Comparison of ENCODE assay signal across 17 cellular contexts in the genomic region with DNA sequence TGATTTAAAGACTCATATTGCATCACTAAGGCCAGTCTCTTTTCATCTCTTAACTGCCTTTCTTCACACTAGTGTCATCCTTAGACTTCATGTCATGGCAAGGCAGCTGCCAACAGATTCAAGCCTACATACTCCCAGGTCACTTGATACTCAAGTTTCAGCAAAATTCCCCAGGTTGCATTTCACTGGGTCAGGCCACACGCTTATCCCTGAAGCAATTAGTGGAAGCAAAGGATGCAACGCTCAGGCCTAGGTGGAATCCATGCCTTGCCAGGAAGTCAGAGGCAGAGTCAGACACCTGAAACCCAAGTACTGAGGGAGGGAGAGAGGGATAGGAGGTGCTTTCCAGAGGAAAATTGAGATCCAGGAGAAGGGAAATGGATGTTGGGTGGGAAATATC. TPM values are rescaled to one million over a fixed set of nuclear protein-coding genes. Genes with fewer than 3 reads are reported as not detected.
DNase-seq lines count a peak whose midpoint lies in the region; ATAC-seq, FAIRE-seq and TF ChIP-seq lines count a peak whose summit lies in the region.
"Had no signal": no experiment of that assay in that cellular context is flagged by ENCODE, and none has a peak within 500 bp of the region (broad histone marks: within the 10 kb centered on the region; RNA-seq: fewer than 3 reads in every experiment).

No MANE protein-coding gene starts in this region.

- 90% methylated on average over 2 of the region's 2 CpGs; no CpG with 5 or more reads in 1 of the 2 experiments for WGBS in H1 (ENCODE audit: extremely low coverage in 1 of 2, insufficient coverage in 1 of 2, insufficient read length in 1 of 2, insufficient replicate concordance in 2 of 2, low coverage in 1 of 2, low lambda C conversion rate in 2 of 2, missing lambda C conversion rate in 1 of 2), 2 experiments

- POLR2A ChIA-PET in H1 (lab: Charles Lee; ENCODE audit: partially characterized antibody): no interaction called here

- peaks cover 15% of the 10 kb centered on the region for H3K4me1 Mint-ChIP-seq in stimulated activated memory B cell treated with anti-CD40 and anti-IgM and Interleukin-4, amounts not matched to agents 10 μg/mL and 1 μg/mL and 100 μg/mL, for 72 hours

- no peak for TF ChIP-seq EP300 in H1 (IDR thresholded peaks at IDR 0.05; ENCODE audit: borderline replicate concordance in 1 of 2, low read depth in 2 of 2, low read length in 2 of 2)

- intact Hi-C loops in posterior cingulate gyrus (cut with DNase I): loop anchor here (10.0 kb wide), 1 partner anchor 317 kb away; no protein-coding TSS in a partner anchor

- no peak overlapping the region for H3K27ac ChIP-seq in MM.1S (ENCODE audit: low read length)
- H3K27ac ChIP-seq in H1 (ENCODE audit: low read depth, low read length): no peak overlapping the region
- H3K27ac ChIP-seq: C4-2B had no signal

- no peak overlapping the region for H2BK5ac ChIP-seq in H1 (ENCODE audit: low read depth, low read length)

- no peak overlapping the region for H3K18ac ChIP-seq in H1 (ENCODE audit: extremely low read depth, low read length)

- H3K9ac ChIP-seq in MM.1S (ENCODE audit: low read length): no peak overlapping the region
- H3K9ac ChIP-seq in H1 (replicated peaks in 1 of 4; ENCODE audit: extremely low read depth in 1 of 4, low read depth in 3 of 4, low read length in 3 of 4): no peak overlapping the region

- H2BK15ac ChIP-seq in H1 (ENCODE audit: low read length): no peak overlapping the region

- ATAC-seq in stimulated activated memory B cell treated with anti-CD40 and anti-IgM and Interleukin-4, amounts not matched to agents 10 μg/mL and 1 μg/mL and 100 μg/mL, for 72 hours: no peak
- no peak for ATAC-seq in HG02885 (IDR thresholded peaks at IDR 0.05; ENCODE audit: poor library complexity, unreplicated experiment)

- TF ChIP-seq POLR2A in H1 (IDR thresholded peaks at IDR 0.05; ENCODE audit: control extremely low read depth in 1 of 2, low read depth in 2 of 2, low read length in 2 of 2): no peak

- no peaks in the 10 kb centered on the region for H3K79me1 ChIP-seq in H1 (ENCODE audit: low read depth, low read length)

- H3K36me3 Mint-ChIP-seq in stimulated activated memory B cell treated with anti-CD40 and anti-IgM and Interleukin-4, amounts not matched to agents 10 μg/mL and 1 μg/mL and 100 μg/mL, for 72 hours: no peaks in the 10 kb centered on the region
- H3K36me3 Mint-ChIP-seq: activated CD4-positive, alpha-beta memory T cell treated with anti-CD3 and anti-CD28 coated beads for 36 hours; activated naive CD4-positive, alpha-beta T cell treated with anti-CD3 and anti-CD28 coated beads, Interleukin-2, amount 50 U/mL, for 24 hours had no signal

- no peak overlapping the region for H3K56ac ChIP-seq in H1 (replicated peaks; ENCODE audit: insufficient read length, low read depth, low read length)

- H2BK20ac ChIP-seq in H1 (ENCODE audit: low read length): no peak overlapping the region

- H3K14ac ChIP-seq in H1 (ENCODE audit: insufficient read length): no peak overlapping the region

- no peak overlapping the region for H4K5ac ChIP-seq in H1 (ENCODE audit: insufficient read length, low read depth, low read length)

- H3F3A ChIP-seq in MM.1S (ENCODE audit: insufficient read depth, low read length): no peaks in the 10 kb centered on the region

- H4K8ac ChIP-seq in H1 (ENCODE audit: extremely low read depth, insufficient read depth, low read length): no peak overlapping the region

- no peak overlapping the region for H3K4ac ChIP-seq in H1 (replicated peaks; ENCODE audit: insufficient read length, low read depth, low read length)

- H3K9me3 ChIP-seq in MM.1S (replicated peaks; ENCODE audit: insufficient read depth, low read length): no peaks in the 10 kb centered on the region
- no peaks in the 10 kb centered on the region for H3K9me3 ChIP-seq in H1 (ENCODE audit: insufficient read depth in 2 of 2, low read depth in 1 of 2, low read length in 1 of 2)

- no peak overlapping the region for H2BK12ac ChIP-seq in H1 (ENCODE audit: low read depth, low read length)

- FAIRE-seq in H1 (lab: Jason Lieb, UNC): no peak
- FAIRE-seq: colon had no signal

- peaks cover 9% of the 10 kb centered on the region for H3K27me3 Mint-ChIP-seq in stimulated activated memory B cell treated with anti-CD40 and anti-IgM and Interleukin-4, amounts not matched to agents 10 μg/mL and 1 μg/mL and 100 μg/mL, for 72 hours

- H3K23me2 ChIP-seq in H1 (ENCODE audit: low read depth, low read length): peaks cover 2% of the 10 kb centered on the region; the same call in 1 of the 2 replicates

- H3K9me3 Mint-ChIP-seq in stimulated activated memory B cell treated with anti-CD40 and anti-IgM and Interleukin-4, amounts not matched to agents 10 μg/mL and 1 μg/mL and 100 μg/mL, for 72 hours: no peaks in the 10 kb centered on the region
- H3K9me3 Mint-ChIP-seq: activated CD4-positive, alpha-beta memory T cell treated with anti-CD3 and anti-CD28 coated beads for 36 hours; activated naive CD4-positive, alpha-beta T cell treated with anti-CD3 and anti-CD28 coated beads, Interleukin-2, amount 50 U/mL, for 24 hours; endodermal cell; H9 had no signal

- TF ChIP-seq RAD21 in H1 (IDR thresholded peaks at IDR 0.05 in 1 of 2, conservative IDR thresholded peaks at IDR 0.05 in 1 of 2; ENCODE audit: low read depth in 2 of 2, low read length in 2 of 2): no peak

- no peak overlapping the region for H2AK5ac ChIP-seq in H1 (ENCODE audit: low read depth, low read length)

- no peaks in the 10 kb centered on the region for H3K27me3 ChIP-seq in MM.1S (replicated peaks; ENCODE audit: insufficient read depth, low read length)
- no peaks in the 10 kb centered on the region for H3K27me3 ChIP-seq in H1 (replicated peaks in 1 of 4; ENCODE audit: control insufficient read depth in 3 of 4, extremely low read depth in 1 of 4, insufficient read depth in 3 of 4, low read length in 3 of 4)

- H3K79me2 ChIP-seq in MM.1S (ENCODE audit: low read length): no peaks in the 10 kb centered on the region
- no peaks in the 10 kb centered on the region for H3K79me2 ChIP-seq in H1 (ENCODE audit: control insufficient read depth in 1 of 2, insufficient read depth in 2 of 2, low read length in 2 of 2)

- no peak for TF ChIP-seq CTCF in MM.1S (IDR thresholded peaks at IDR 0.05; ENCODE audit: low read length)
- TF ChIP-seq CTCF in H1 (IDR thresholded peaks at IDR 0.05; ENCODE audit: control extremely low read depth in 1 of 3, insufficient read depth in 1 of 3, low read depth in 1 of 3, low read length in 3 of 3): no peak

- CTCF ChIA-PET in H1 (lab: Charles Lee; ENCODE audit: partially characterized antibody): interaction anchor here (0.7 to 2.9 kb wide), 19 partner anchors 11 to 1138 kb away, joined by 3 to 15 read pairs (median 6); no protein-coding TSS in a partner anchor

- H3K36me3 ChIP-seq in MM.1S (replicated peaks; ENCODE audit: insufficient read depth, low read length) (no peaks in the 10 kb centered on the region), H1 (ENCODE audit: control insufficient read depth in 2 of 4, insufficient read depth in 4 of 4, low read length in 3 of 4) (no peaks in the 10 kb centered on the region)

- H3K27ac Mint-ChIP-seq in stimulated activated memory B cell treated with anti-CD40 and anti-IgM and Interleukin-4, amounts not matched to agents 10 μg/mL and 1 μg/mL and 100 μg/mL, for 72 hours: peak overlapping the region; percentile 33
- H3K27ac Mint-ChIP-seq: activated CD4-positive, alpha-beta memory T cell treated with anti-CD3 and anti-CD28 coated beads for 36 hours; activated naive CD4-positive, alpha-beta T cell treated with anti-CD3 and anti-CD28 coated beads, Interleukin-2, amount 50 U/mL, for 24 hours; endodermal cell; H9 had no signal

- H4K91ac ChIP-seq in H1 (replicated peaks; ENCODE audit: insufficient read length, low read length): no peak overlapping the region

- H2AFZ ChIP-seq in MM.1S (ENCODE audit: low read length) (peak overlapping the region; percentile 32; the same call in 1 of the 2 replicates), H1 (ENCODE audit: low read length) (peak overlapping the region; percentile 53)

- H3K4me3 ChIP-seq in MM.1S (ENCODE audit: low read length) (no peak overlapping the region), H1 (ENCODE audit: extremely low read depth in 1 of 4, insufficient read depth in 2 of 4, low read depth in 3 of 4, low read length in 4 of 4) (no peak overlapping the region)

- H3K9me2 ChIP-seq in MM.1S (replicated peaks; ENCODE audit: insufficient read depth, low read length): no peaks in the 10 kb centered on the region

- H4K20me1 ChIP-seq in MM.1S (ENCODE audit: insufficient read depth, low read length) (no peaks in the 10 kb centered on the region), H1 (replicated peaks in 1 of 2; ENCODE audit: control insufficient read depth in 1 of 2, insufficient read depth in 2 of 2, low read length in 2 of 2) (no peaks in the 10 kb centered on the region)

- H3K4me3 Mint-ChIP-seq in stimulated activated memory B cell treated with anti-CD40 and anti-IgM and Interleukin-4, amounts not matched to agents 10 μg/mL and 1 μg/mL and 100 μg/mL, for 72 hours: no peak overlapping the region
- H3K4me3 Mint-ChIP-seq: activated CD4-positive, alpha-beta memory T cell treated with anti-CD3 and anti-CD28 coated beads for 36 hours; activated naive CD4-positive, alpha-beta T cell treated with anti-CD3 and anti-CD28 coated beads, Interleukin-2, amount 50 U/mL, for 24 hours; endodermal cell; H9 had no signal

- H3K4me1 ChIP-seq in MM.1S (ENCODE audit: low read length): no peaks in the 10 kb centered on the region
- H3K4me1 ChIP-seq in H1 (replicated peaks in 1 of 4; ENCODE audit: control insufficient read depth in 3 of 4, insufficient read depth in 4 of 4, low read length in 3 of 4): 0 out of 7 replicates have a peak, but pooled peaks cover 0 to 2% (median 0%) of the 10 kb centered on the region in 4 experiments

- H3K23ac ChIP-seq in H1 (ENCODE audit: insufficient read length): no peak overlapping the region

- no peak overlapping the region for H3K4me2 ChIP-seq in MM.1S (ENCODE audit: low read depth, low read length)
- no peak overlapping the region for H3K4me2 ChIP-seq in H1 (ENCODE audit: insufficient read depth in 1 of 2, low read depth in 2 of 2, low read length in 2 of 2)

- H2BK120ac ChIP-seq in H1 (replicated peaks; ENCODE audit: low read depth, low read length): no peak overlapping the region

- DNase-seq in NCI-H2171 treated with DMSO at 0.1 percent for 48 hours (lab: John Stamatoyannopoulos, UW): peak; percentile 47
- no peak for DNase-seq in NCI-H2171 (lab: John Stamatoyannopoulos, UW)
- DNase-seq in MM.1S: no peak
- DNase-seq in H1 (ENCODE audit: low read depth in 1 of 2, low spot score in 2 of 2): no peak
- no peak for DNase-seq in middle frontal gyrus (ENCODE audit: extremely low spot score, low spot score)
- no peak for DNase-seq in posterior cingulate gyrus
- DNase-seq: activated CD4-positive, alpha-beta memory T cell treated with anti-CD3 and anti-CD28 coated beads for 36 hours; activated T-cell treated with anti-CD3 and anti-CD28 coated beads, Interleukin-2, amount 50 U/mL, for 1 hour; H9; KG1; Right ventricle myocardium superior had no signal

RNA-seq across cellular contexts. Expression of gene YIPF5, which starts 28.9 kb away (rescaled TPM):
- 33.6 and 34.2 TPM in 2 replicates for total RNA-seq in H1 (2021; fragmentation: NEBNext Ultra II Directional; extraction: Animal tissue kit (Norgen Biotek cat#: 25700))
- 15.5 and 27.6 TPM in 2 replicates for polyA plus RNA-seq in H1 (2011; rRNA removed)
- polyA plus RNA-seq in H1 (2011; cell fraction: cytosol; rRNA removed): 28.0 TPM
- 12.3 TPM for polyA plus RNA-seq in H1 (2011; cell fraction: nucleus; rRNA removed)
- polyA plus RNA-seq in H1 (2012, experiment 1 of 2): 25.2 to 35.4 TPM (median 30.6 TPM) in 4 replicates
- polyA plus RNA-seq in H1 (2012, experiment 2 of 2): 8.5 TPM
- 30.2 TPM for polyA plus RNA-seq in H1 (2013, experiment 1 of 2)
- polyA plus RNA-seq in H1 (2013, experiment 2 of 2): 34.6 TPM
- polyA minus RNA-seq in H1 (2011; rRNA and poly(A)+ RNA removed): 48.9 and 78.1 TPM in 2 replicates
- 13.6 TPM for polyA minus RNA-seq in H1 (2011; cell fraction: cytosol; rRNA and poly(A)+ RNA removed)
- 28.6 TPM for polyA minus RNA-seq in H1 (2011; cell fraction: nucleus; rRNA and poly(A)+ RNA removed)

RNA-seq across cellular contexts. Expression of gene KCTD16, which starts 29.1 kb away (rescaled TPM):
- total RNA-seq in H1 (2021; fragmentation: NEBNext Ultra II Directional; extraction: Animal tissue kit (Norgen Biotek cat#: 25700)): 0.10 and 0.24 TPM in 2 replicates
- polyA plus RNA-seq in H1 (2011; rRNA removed): 0.03 and 0.05 TPM in 2 replicates
- 0.04 TPM for polyA plus RNA-seq in H1 (2011; cell fraction: cytosol; rRNA removed)
- 0.11 TPM for polyA plus RNA-seq in H1 (2011; cell fraction: nucleus; rRNA removed)
- polyA plus RNA-seq in H1 (2012, experiment 1 of 2): 0.03 to 0.12 TPM (median 0.07 TPM) in 4 replicates
- polyA plus RNA-seq in H1 (2012, experiment 2 of 2): not detected
- 0.10 TPM for polyA plus RNA-seq in H1 (2013, experiment 1 of 2)
- 0.07 TPM for polyA plus RNA-seq in H1 (2013, experiment 2 of 2)
- polyA minus RNA-seq in H1 (2011; rRNA and poly(A)+ RNA removed): 0.88 and 1.00 TPM in 2 replicates
- polyA minus RNA-seq in H1 (2011; cell fraction: cytosol; rRNA and poly(A)+ RNA removed): not detected
- 1.9 TPM for polyA minus RNA-seq in H1 (2011; cell fraction: nucleus; rRNA and poly(A)+ RNA removed)
